Comparison of ENCODE assay signal across 15 cellular contexts in genomic region chr11:60934091-60934789, GRCh38.
"Had no signal": no experiment of that assay in that cellular context is flagged by ENCODE, and none has a peak within 500 bp of the region (broad histone marks: within the 10 kb centered on the region; RNA-seq: fewer than 3 reads in every experiment).

No MANE protein-coding gene starts in this region.

- ATAC-seq: activated CD8-positive, alpha-beta T cell treated with anti-CD3 and anti-CD28 coated beads, Interleukin-2, amount 10 ng/mL, durations not matched to agents 7 days and 5 days; body of pancreas; natural killer cell treated with Interleukin-12 subunit alpha and Interleukin-12 subunit beta and Interleukin-15 and Interleukin-18, amount 100 ng/mL, for 72 hours had no signal

- H3K27ac ChIP-seq: body of pancreas, epithelial cell of prostate, right atrium auricular region, testis had no signal

- DNase-seq: activated CD4-positive, alpha-beta T cell treated with anti-CD3 and anti-CD28 coated beads, Interleukin-2, amount 10 ng/mL, durations not matched to agents 7 days and 5 days; activated CD8-positive, alpha-beta T cell treated with anti-CD3 and anti-CD28 coated beads, Interleukin-2, amount 10 ng/mL, durations not matched to agents 7 days and 5 days; activated naive CD4-positive, alpha-beta T cell treated with Interleukin-2 at 50 U/mL for 16 hours; activated naive CD8-positive, alpha-beta T cell treated with anti-CD3 and anti-CD28 coated beads, Interleukin-2, amount 10 ng/mL, durations not matched to agents 7 days and 5 days; activated T-cell treated with anti-CD3 and anti-CD28 coated beads, Interleukin-2, amount 50 U/mL, for 24 hours; amygdala; body of pancreas; foreskin fibroblast; occipital lobe; stimulated activated CD4-positive, alpha-beta T cell treated with anti-CD3 and anti-CD28 coated beads, Interleukin-2, amount 100 ng/mL, for 24 hours; testis had no signal

- H3K4me1 ChIP-seq: body of pancreas, testis had no signal

- H3K27me3 ChIP-seq: body of pancreas, right atrium auricular region, testis had no signal

- H3K4me3 ChIP-seq: body of pancreas, dorsolateral prefrontal cortex, right atrium auricular region, testis had no signal

- H3K9me3 ChIP-seq: body of pancreas, right atrium auricular region, testis had no signal
